ENCODE assay signal across 21 cellular contexts in the genomic region with DNA sequence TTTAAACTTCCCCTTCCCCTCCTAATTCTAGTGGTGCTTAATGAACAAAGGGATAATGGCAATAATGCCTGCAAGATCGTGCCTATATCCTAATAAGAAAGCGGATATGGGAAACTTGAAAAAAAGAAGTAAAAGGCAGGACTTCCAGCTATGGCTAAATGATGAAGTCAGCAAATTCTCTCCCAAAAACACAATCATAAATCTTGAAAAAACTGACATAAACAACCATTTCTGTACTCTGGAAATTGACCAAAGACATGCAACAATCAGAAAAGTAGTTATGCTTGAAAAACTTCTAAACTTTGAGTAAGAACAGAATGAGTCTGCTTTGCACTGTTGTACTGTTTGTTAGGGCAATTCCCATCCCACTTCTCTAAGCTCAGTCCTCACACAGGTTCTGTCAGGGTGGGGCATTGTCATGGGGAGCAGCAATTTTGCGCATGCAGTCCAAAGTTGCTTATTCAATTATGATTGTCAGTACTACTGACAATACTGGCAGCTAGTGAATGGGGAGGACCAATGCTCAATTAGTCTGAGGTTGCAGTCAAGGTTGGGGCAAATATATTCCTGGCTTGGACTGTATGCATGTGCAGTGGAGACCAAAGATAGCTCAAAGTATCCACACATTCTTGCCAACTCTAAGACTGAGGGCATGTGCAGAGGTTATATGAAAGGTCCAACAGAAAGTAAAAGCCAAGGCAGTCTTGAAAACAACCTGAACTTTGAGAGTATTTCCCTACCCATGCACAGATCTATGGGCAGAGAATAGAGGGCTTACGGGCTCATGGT. TPM values are rescaled to one million over a fixed set of nuclear protein-coding genes. Genes with fewer than 3 reads are reported as not detected.
"Had no signal": no experiment of that assay in that cellular context is flagged by ENCODE, and none has a peak within 500 bp of the region (broad histone marks: within the 10 kb centered on the region; RNA-seq: fewer than 3 reads in every experiment).

No MANE protein-coding gene starts in this region.

- H3K9me3 ChIP-seq: body of pancreas, vagina had no signal

- H3K27me3 ChIP-seq: body of pancreas, suprapubic skin, transverse colon, vagina had no signal

- H3K27ac ChIP-seq: suprapubic skin, transverse colon, vagina had no signal

- DNase-seq: activated B cell treated with CpG ODN at 0.5 μM for 24 hours; activated CD4-positive, alpha-beta memory T cell treated with anti-CD3 and anti-CD28 coated beads for 36 hours; activated CD4-positive, alpha-beta T cell treated with anti-CD3 and anti-CD28 coated beads for 4 hours; activated naive CD4-positive, alpha-beta T cell; activated naive CD8-positive, alpha-beta T cell treated with anti-CD3 and anti-CD28 coated beads, Interleukin-2, amount 10 ng/mL, durations not matched to agents 7 days and 5 days; body of pancreas; central memory CD4-positive, alpha-beta T cell; hippocampal formation; occipital lobe; retina; T-cell; transverse colon had no signal

- H3K4me1 ChIP-seq: body of pancreas, vagina had no signal

- H3K4me3 ChIP-seq: body of pancreas, suprapubic skin, transverse colon, vagina had no signal

- ATAC-seq: activated T-helper 17 cell treated with anti-CD3 and anti-CD28 coated beads, Interleukin-2, amount 50 U/mL, for 72 hours; body of pancreas; esophagus mucosa; T-cell had no signal

- FAIRE-seq: colon, endometrium, islet of Langerhans had no signal

- H3K36me3 ChIP-seq: suprapubic skin, transverse colon, vagina had no signal

RNA-seq across cellular contexts. Expression of gene ARHGAP22, which starts 34.1 kb away (rescaled TPM):
- total RNA-seq: activated CD4-positive, alpha-beta memory T cell treated with anti-CD3 and anti-CD28 coated beads for 36 hours had no signal

RNA-seq across cellular contexts. Expression of gene WDFY4, which starts 45.7 kb away (rescaled TPM):
- total RNA-seq: activated CD4-positive, alpha-beta memory T cell treated with anti-CD3 and anti-CD28 coated beads for 36 hours; fibroblast of villous mesenchyme had no signal
- polyA plus RNA-seq: neural cell had no signal
